Comparison of ENCODE assay signal across 12 cellular contexts in genomic region chr12:3523058-3523457, GRCh38. TPM values are rescaled to one million over a fixed set of nuclear protein-coding genes. Genes with fewer than 3 reads are reported as not detected.
DNase-seq lines count a peak whose midpoint lies in the region; ATAC-seq and TF ChIP-seq lines count a peak whose summit lies in the region.
"Had no signal": no experiment of that assay in that cellular context is flagged by ENCODE, and none has a peak within 500 bp of the region (broad histone marks: within the 10 kb centered on the region; RNA-seq: fewer than 3 reads in every experiment).

No MANE protein-coding gene starts in this region.

- no peaks in the 10 kb centered on the region for H3K4me1 ChIP-seq in lower lobe of right lung
- H3K4me1 ChIP-seq in naive thymus-derived CD4-positive, alpha-beta T cell (ENCODE audit: control insufficient read depth in 2 of 2, insufficient read depth in 2 of 2, low read length in 2 of 2): no peaks in the 10 kb centered on the region

- H3K9me3 Mint-ChIP-seq in activated naive CD8-positive, alpha-beta T cell treated with anti-CD3 and anti-CD28 coated beads for 36 hours: peaks cover 9% of the 10 kb centered on the region
- peaks cover under 1 to 20% (median 8%) of the 10 kb centered on the region in 11 donors for H3K9me3 Mint-ChIP-seq in naive thymus-derived CD4-positive, alpha-beta T cell
- peaks cover 8% of the 10 kb centered on the region for H3K9me3 Mint-ChIP-seq in activated T-helper 17 cell treated with anti-CD3 and anti-CD28 coated beads, Interleukin-2, amount 50 U/mL, for 72 hours

- peaks cover 3% of the 10 kb centered on the region for H3K9me3 ChIP-seq in lower lobe of right lung
- peaks cover 0 to 4% (median 0%) of the 10 kb centered on the region in 3 experiments for H3K9me3 ChIP-seq in naive thymus-derived CD4-positive, alpha-beta T cell (ENCODE audit: control insufficient read depth in 2 of 3, low read length in 3 of 3)

- H3K4me3 ChIP-seq in GM12864 (ENCODE audit: low read depth, low read length) (no peak overlapping the region), foreskin fibroblast (ENCODE audit: low read depth in 1 of 2, low read length in 2 of 2) (no peak overlapping the region), lower lobe of right lung (no peak overlapping the region)
- H3K4me3 ChIP-seq in naive thymus-derived CD4-positive, alpha-beta T cell (ENCODE audit: low read length): no peak overlapping the region

- TF ChIP-seq CTCF in GM12864 (IDR thresholded peaks at IDR 0.05; ENCODE audit: low read depth, low read length, missing control alignments) (peak; percentile 11), LNCAP (IDR thresholded peaks at IDR 0.05) (peak; percentile 20; the same call in 1 of the 2 replicates), foreskin fibroblast (IDR thresholded peaks at IDR 0.05; ENCODE audit: low read depth, low read length) (no peak), lower lobe of right lung (IDR thresholded peaks at IDR 0.05) (no peak)

- no peaks in the 10 kb centered on the region for H3K27me3 ChIP-seq in lower lobe of right lung (ENCODE audit: low read depth)
- H3K27me3 ChIP-seq in naive thymus-derived CD4-positive, alpha-beta T cell (ENCODE audit: control insufficient read depth in 2 of 2, insufficient read depth in 2 of 2, low read length in 2 of 2): no peaks in the 10 kb centered on the region

- H3K4me1 Mint-ChIP-seq in activated naive CD8-positive, alpha-beta T cell treated with anti-CD3 and anti-CD28 coated beads for 36 hours: no peaks in the 10 kb centered on the region
- H3K4me1 Mint-ChIP-seq in naive thymus-derived CD4-positive, alpha-beta T cell: no peaks in the 10 kb centered on the region
- H3K4me1 Mint-ChIP-seq in activated T-helper 17 cell treated with anti-CD3 and anti-CD28 coated beads, Interleukin-2, amount 50 U/mL, for 72 hours: no peaks in the 10 kb centered on the region
- H3K4me1 Mint-ChIP-seq: activated CD4-positive, alpha-beta memory T cell treated with anti-CD3 and anti-CD28 coated beads, Interleukin-2, amount 10 ng/mL, durations not matched to agents 7 days and 5 days; activated naive CD8-positive, alpha-beta T cell treated with anti-CD3 and anti-CD28 coated beads, Interleukin-2, amount 50 U/mL, for 24 hours had no signal

- POLR2A ChIA-PET in naive thymus-derived CD4-positive, alpha-beta T cell (lab: Charles Lee): no interaction called here

- intact Hi-C loops in lower lobe of right lung (cut with DNase I): no loop called here
- intact Hi-C loops in naive thymus-derived CD4-positive, alpha-beta T cell (cut with micrococcal nuclease): no loop called here

- ATAC-seq in lower lobe of right lung: no peak
- no peak for ATAC-seq in naive thymus-derived CD4-positive, alpha-beta T cell
- no peak for ATAC-seq in activated T-helper 17 cell treated with anti-CD3 and anti-CD28 coated beads, Interleukin-2, amount 50 U/mL, for 72 hours (replicated peaks)
- ATAC-seq: activated naive CD8-positive, alpha-beta T cell treated with anti-CD3 and anti-CD28 coated beads, Interleukin-2, amount 50 U/mL, for 24 hours had no signal

- H3K36me3 Mint-ChIP-seq in activated naive CD8-positive, alpha-beta T cell treated with anti-CD3 and anti-CD28 coated beads for 36 hours: no peaks in the 10 kb centered on the region
- peaks cover 0 to under 1% (median 0%) of the 10 kb centered on the region in 5 donors for H3K36me3 Mint-ChIP-seq in naive thymus-derived CD4-positive, alpha-beta T cell
- no peaks in the 10 kb centered on the region for H3K36me3 Mint-ChIP-seq in activated T-helper 17 cell treated with anti-CD3 and anti-CD28 coated beads, Interleukin-2, amount 50 U/mL, for 72 hours (ENCODE audit: low read depth)

- no peak overlapping the region for H3K27ac Mint-ChIP-seq in activated naive CD8-positive, alpha-beta T cell treated with anti-CD3 and anti-CD28 coated beads for 36 hours
- H3K27ac Mint-ChIP-seq in naive thymus-derived CD4-positive, alpha-beta T cell: no peak overlapping the region
- no peak overlapping the region for H3K27ac Mint-ChIP-seq in activated T-helper 17 cell treated with anti-CD3 and anti-CD28 coated beads, Interleukin-2, amount 50 U/mL, for 72 hours
- H3K27ac Mint-ChIP-seq: activated CD4-positive, alpha-beta memory T cell treated with anti-CD3 and anti-CD28 coated beads, Interleukin-2, amount 10 ng/mL, durations not matched to agents 7 days and 5 days; activated naive CD8-positive, alpha-beta T cell treated with anti-CD3 and anti-CD28 coated beads, Interleukin-2, amount 50 U/mL, for 24 hours had no signal

- CTCF ChIA-PET in naive thymus-derived CD4-positive, alpha-beta T cell (lab: Charles Lee): no interaction called here

- no peak overlapping the region for H3K4me3 Mint-ChIP-seq in activated naive CD8-positive, alpha-beta T cell treated with anti-CD3 and anti-CD28 coated beads for 36 hours
- H3K4me3 Mint-ChIP-seq in naive thymus-derived CD4-positive, alpha-beta T cell: no peak overlapping the region
- no peak overlapping the region for H3K4me3 Mint-ChIP-seq in activated T-helper 17 cell treated with anti-CD3 and anti-CD28 coated beads, Interleukin-2, amount 50 U/mL, for 72 hours
- H3K4me3 Mint-ChIP-seq: activated CD4-positive, alpha-beta memory T cell treated with anti-CD3 and anti-CD28 coated beads, Interleukin-2, amount 10 ng/mL, durations not matched to agents 7 days and 5 days; activated naive CD8-positive, alpha-beta T cell treated with anti-CD3 and anti-CD28 coated beads, Interleukin-2, amount 50 U/mL, for 24 hours had no signal

- in situ Hi-C loops in SK-MEL-5 (cut with HindIII; ENCODE audit: low pct_unique_long_range_greater_than_20kb, low sequenced_read_pairs): no loop called here

- no peak overlapping the region for H3K27ac ChIP-seq in lower lobe of right lung
- no peak overlapping the region for H3K27ac ChIP-seq in naive thymus-derived CD4-positive, alpha-beta T cell (ENCODE audit: low read depth, low read length)

- DNase-seq in GM12864 (ENCODE audit: low read depth) (no peak), SK-MEL-5 (ENCODE audit: low read depth, low spot score) (peak; percentile 19), foreskin fibroblast (peak; percentile 6 to 50), lower lobe of right lung (no peak)
- no peak for DNase-seq in activated naive CD8-positive, alpha-beta T cell treated with anti-CD3 and anti-CD28 coated beads for 36 hours
- DNase-seq in naive thymus-derived CD4-positive, alpha-beta T cell: no peak
- DNase-seq: activated CD4-positive, alpha-beta memory T cell treated with anti-CD3 and anti-CD28 coated beads, Interleukin-2, amount 10 ng/mL, durations not matched to agents 7 days and 5 days; activated naive CD8-positive, alpha-beta T cell treated with anti-CD3 and anti-CD28 coated beads, Interleukin-2, amount 50 U/mL, for 24 hours; central memory CD4-positive, alpha-beta T cell had no signal

- no peaks in the 10 kb centered on the region for H3K36me3 ChIP-seq in lower lobe of right lung
- no peaks in the 10 kb centered on the region for H3K36me3 ChIP-seq in naive thymus-derived CD4-positive, alpha-beta T cell (ENCODE audit: control insufficient read depth in 2 of 3, insufficient read depth in 3 of 3, low read length in 3 of 3)

- H3K27me3 Mint-ChIP-seq in activated naive CD8-positive, alpha-beta T cell treated with anti-CD3 and anti-CD28 coated beads for 36 hours: no peaks in the 10 kb centered on the region
- peaks cover 0 to 13% (median 7%) of the 10 kb centered on the region in 5 donors for H3K27me3 Mint-ChIP-seq in naive thymus-derived CD4-positive, alpha-beta T cell
- peaks cover 8% of the 10 kb centered on the region for H3K27me3 Mint-ChIP-seq in activated T-helper 17 cell treated with anti-CD3 and anti-CD28 coated beads, Interleukin-2, amount 50 U/mL, for 72 hours

RNA-seq across cellular contexts. Expression of gene PRMT8, which starts 32.1 kb away (rescaled TPM):
- not detected in 2 replicates for total RNA-seq in SK-MEL-5 (2014; rRNA removed; shearing (Covaris generic))
- polyA plus RNA-seq in SK-MEL-5 (2015; cell fraction: cytosol; rRNA removed): not detected in 2 replicates
- 0.16 TPM in 1 of 2 replicates, not detected in the other for polyA plus RNA-seq in SK-MEL-5 (2015; cell fraction: nucleus; rRNA removed)
- total RNA-seq in activated naive CD8-positive, alpha-beta T cell treated with anti-CD3 and anti-CD28 coated beads for 36 hours: not detected
- total RNA-seq in lower lobe of right lung: 1.1 TPM
- total RNA-seq in naive thymus-derived CD4-positive, alpha-beta T cell: not detected
- polyA plus RNA-seq in naive thymus-derived CD4-positive, alpha-beta T cell: not detected
- not detected for total RNA-seq in activated T-helper 17 cell treated with anti-CD3 and anti-CD28 coated beads, Interleukin-2, amount 50 U/mL, for 72 hours
- total RNA-seq: activated CD4-positive, alpha-beta memory T cell treated with anti-CD3 and anti-CD28 coated beads, Interleukin-2, amount 10 ng/mL, durations not matched to agents 7 days and 5 days; renal cortical epithelial cell had no signal

Comparison
In these comparisons a context has a peak if more than half of its experiments do, and no peak if none do; other contexts are left out.
1. DNase-seq: peak in SK-MEL-5 (single experiment) and foreskin fibroblast (2 of 2); none in GM12864 (single experiment), activated naive CD8-positive, alpha-beta T cell treated with anti-CD3 and anti-CD28 coated beads for 36 hours (single experiment), lower lobe of right lung (single experiment) and naive thymus-derived CD4-positive, alpha-beta T cell (0 of 9).
2. CTCF ChIP-seq: peak in GM12864 (single experiment) and LNCAP (single experiment); none in foreskin fibroblast (single experiment) and lower lobe of right lung (single experiment).